In genomic region chr16:79653337-79654000, GRCh38 we compare ENCODE assay signal across 1 cellular context.
TF ChIP-seq lines count a peak whose summit lies in the region.

No MANE protein-coding gene starts in this region.

TF ChIP-seq in HEK293T, 16 proteins besides CTCF, POLR2A, EP300 and RAD21 (continued from another document):
- no peak for TF ChIP-seq FOXK2 (IDR thresholded peaks at IDR 0.05)
- TF ChIP-seq FOXA1 (IDR thresholded peaks at IDR 0.05): no peak
